Comparison of ENCODE assay signal across 24 cellular contexts in genomic region chr5:65459995-65460394, GRCh38.
"Had no signal": no experiment of that assay in that cellular context is flagged by ENCODE, and none has a peak within 500 bp of the region (broad histone marks: within the 10 kb centered on the region; RNA-seq: fewer than 3 reads in every experiment).

No MANE protein-coding gene starts in this region.

- H3K4me3 ChIP-seq: left lung, lower lobe of right lung, neural progenitor cell, ovary, right atrium auricular region, right lobe of liver, suprapubic skin, thoracic aorta, tibial artery, upper lobe of right lung had no signal

- H3K4me2 ChIP-seq: neural progenitor cell had no signal

- H2AFZ ChIP-seq: neural progenitor cell had no signal

- DNase-seq: hippocampal formation; kidney; left colon; left lung; lower lobe of right lung; mammary epithelial cell; mesendoderm; naive B cell; natural killer cell; nephron progenitor cell; ovary; right lobe of liver; stimulated activated CD4-positive, alpha-beta T cell treated with anti-CD3 and anti-CD28 coated beads, Interleukin-12 subunit alpha, Interleukin-12 subunit beta, amount 100 ng/mL, for 4 hours; stimulated activated CD4-positive, alpha-beta T cell treated with anti-CD3 and anti-CD28 coated beads, Interleukin-15, amount 100 ng/mL, for 24 hours; stimulated activated CD4-positive, alpha-beta T cell treated with anti-CD3 and anti-CD28 coated beads, Interleukin-2, amount 100 ng/mL, for 24 hours; stimulated activated CD4-positive, alpha-beta T cell treated with anti-CD3 and anti-CD28 coated beads, Interleukin-4, amount 100 ng/mL, for 1 hour; stimulated activated naive CD4-positive, alpha-beta T cell; tibial artery; upper lobe of right lung had no signal

- H3K4me1 ChIP-seq: left lung, lower lobe of right lung, right atrium auricular region, right lobe of liver, suprapubic skin, tibial artery, upper lobe of right lung had no signal

- H3K27ac ChIP-seq: left lung, lower lobe of right lung, neural progenitor cell, neutrophil, ovary, right atrium auricular region, right lobe of liver, suprapubic skin, thoracic aorta, tibial artery, upper lobe of right lung had no signal

- H3K36me3 ChIP-seq: left lung, lower lobe of right lung, neural progenitor cell, neutrophil, ovary, right atrium auricular region, right lobe of liver, suprapubic skin, upper lobe of right lung had no signal

- H3K9me3 ChIP-seq: left lung, lower lobe of right lung, neutrophil, ovary, right atrium auricular region, right lobe of liver, suprapubic skin, thoracic aorta, tibial artery, upper lobe of right lung had no signal

- H3K27me3 ChIP-seq: left lung, neural progenitor cell, neutrophil, ovary, right atrium auricular region, right lobe of liver, suprapubic skin, tibial artery, upper lobe of right lung had no signal

- ATAC-seq: left colon, left lung, lower lobe of right lung, natural killer cell, right lobe of liver, upper lobe of right lung had no signal

- H3K9ac ChIP-seq: neural progenitor cell had no signal
